Comparison of ENCODE assay signal across 9 cellular contexts in genomic region chr16:1965610-1966009, GRCh38. TPM values are rescaled to one million over a fixed set of nuclear protein-coding genes. Genes with fewer than 3 reads are reported as not detected.
DNase-seq lines count a peak whose midpoint lies in the region; ATAC-seq and TF ChIP-seq lines count a peak whose summit lies in the region.
"Had no signal": no experiment of that assay in that cellular context is flagged by ENCODE, and none has a peak within 500 bp of the region (broad histone marks: within the 10 kb centered on the region; RNA-seq: fewer than 3 reads in every experiment).

No MANE protein-coding gene starts in this region.

- DNase-seq in Caco-2 (no peak), OCI-LY7 (ENCODE audit: low spot score) (peak; percentile 33), endothelial cell (ENCODE audit: low spot score) (no peak), osteocyte (ENCODE audit: extremely low spot score, unreplicated experiment) (no peak), D341Med (ENCODE audit: low spot score) (no peak), NCI-H345 treated with DMSO at 0.1 percent for 48 hours (lab: John Stamatoyannopoulos, UW; ENCODE audit: unreplicated experiment) (no peak)
- no peak for DNase-seq in stimulated activated naive CD4-positive, alpha-beta T cell (lab: John Stamatoyannopoulos, UW)

- H3K4me1 Mint-ChIP-seq in Caco-2 (ENCODE audit: low read depth, unreplicated experiment) (peaks cover 19% of the 10 kb centered on the region), endothelial cell (ENCODE audit: unreplicated experiment) (peaks cover 22% of the 10 kb centered on the region), osteocyte (ENCODE audit: unreplicated experiment) (peaks cover 35% of the 10 kb centered on the region)

- H3K27ac Mint-ChIP-seq in Caco-2 (ENCODE audit: unreplicated experiment) (peak overlapping the region; percentile 96), endothelial cell (ENCODE audit: unreplicated experiment) (peak overlapping the region; percentile 94), osteocyte (ENCODE audit: unreplicated experiment) (peak overlapping the region; percentile 92)

- TSS peak; percentile 64 for BruUV-seq in Caco-2 (replicated peaks; lab: Mats Ljungman, UMichigan)
- TSS peak; percentile 84 for BruUV-seq in OCI-LY7 (replicated peaks; lab: Mats Ljungman, UMichigan)

- H3K4me3 ChIP-seq in Caco-2 (ENCODE audit: low read depth, low read length) (peak overlapping the region; percentile 83), OCI-LY7 (ENCODE audit: low read depth, low read length, poor library complexity, severe bottlenecking) (peak overlapping the region; percentile 82)

- H3K9me3 ChIP-seq in Caco-2 (no peaks in the 10 kb centered on the region), OCI-LY7 (ENCODE audit: low read length) (no peaks in the 10 kb centered on the region)

- H3K4me1 ChIP-seq in Caco-2: peaks cover 17% of the 10 kb centered on the region
- peaks cover 28% of the 10 kb centered on the region for H3K4me1 ChIP-seq in OCI-LY7 (ENCODE audit: insufficient read depth, low read length, poor library complexity, severe bottlenecking)

- H3K27me3 Mint-ChIP-seq in Caco-2 (ENCODE audit: insufficient read depth, unreplicated experiment) (no peaks in the 10 kb centered on the region), endothelial cell (ENCODE audit: unreplicated experiment) (peaks cover 3% of the 10 kb centered on the region), osteocyte (ENCODE audit: unreplicated experiment) (no peaks in the 10 kb centered on the region)

- peak overlapping the region; percentile 80 for H3K27ac ChIP-seq in OCI-LY7 (ENCODE audit: low read depth, low read length, poor library complexity, severe bottlenecking)

- peaks cover 48% of the 10 kb centered on the region for H3K79me2 ChIP-seq in OCI-LY7 (ENCODE audit: insufficient read depth, low read depth, low read length)

- peaks cover 14% of the 10 kb centered on the region for H4K20me1 ChIP-seq in OCI-LY7 (ENCODE audit: insufficient read depth, low read length)

- H3K4me3 Mint-ChIP-seq in Caco-2 (ENCODE audit: unreplicated experiment) (peak overlapping the region; percentile 76), endothelial cell (ENCODE audit: unreplicated experiment) (peak overlapping the region; percentile 95), osteocyte (ENCODE audit: unreplicated experiment) (peak overlapping the region; percentile 87)

- H3K36me3 ChIP-seq in Caco-2 (ENCODE audit: control insufficient read depth, insufficient read depth, low read length) (peaks cover 8% of the 10 kb centered on the region), OCI-LY7 (ENCODE audit: insufficient read depth, low read length) (peaks cover 61% of the 10 kb centered on the region)

- ATAC-seq in HG03045 (IDR thresholded peaks at IDR 0.05; ENCODE audit: unreplicated experiment): no peak

- H3K36me3 Mint-ChIP-seq in Caco-2 (ENCODE audit: insufficient read depth, unreplicated experiment) (peaks cover 54% of the 10 kb centered on the region), endothelial cell (ENCODE audit: low read depth, unreplicated experiment) (peaks cover 15% of the 10 kb centered on the region), osteocyte (ENCODE audit: unreplicated experiment) (peaks cover 14% of the 10 kb centered on the region)

- CTCF ChIA-PET in Caco-2 (lab: Charles Lee): interaction anchor here (1.1 kb wide), 1 partner anchor 24 kb away, joined by 3 read pairs; the partner anchor contains the start of gene SYNGR3
- CTCF ChIA-PET in OCI-LY7 (lab: Charles Lee; ENCODE audit: unreplicated experiment): no interaction called here

- H3K9me3 Mint-ChIP-seq in Caco-2 (ENCODE audit: unreplicated experiment): no peaks in the 10 kb centered on the region
- no peaks in the 10 kb centered on the region for H3K9me3 Mint-ChIP-seq in endothelial cell (ENCODE audit: unreplicated experiment)
- H3K9me3 Mint-ChIP-seq in osteocyte (ENCODE audit: unreplicated experiment): no peaks in the 10 kb centered on the region

- POLR2A ChIA-PET in Caco-2 (lab: Charles Lee): interaction anchor here (1.3 to 1.9 kb wide), 3 partner anchors 22 to 189 kb away, joined by 12 to 29 read pairs (median 19); partner anchors contain the start of genes MSRB1 and TRAF7
- POLR2A ChIA-PET in OCI-LY7 (lab: Charles Lee): interaction anchor here (1.6 kb wide), 1 partner anchor 23 kb away, joined by 5 read pairs; the partner anchor contains the start of gene SYNGR3

- H2AFZ ChIP-seq in OCI-LY7 (ENCODE audit: low read length): no peak overlapping the region

- H3K27me3 ChIP-seq in Caco-2 (replicated peaks; ENCODE audit: control insufficient read depth, insufficient read depth, low read length): no peaks in the 10 kb centered on the region

- peak overlapping the region; percentile 72 for H3K4me2 ChIP-seq in OCI-LY7 (ENCODE audit: low read length)

- no peaks in the 10 kb centered on the region for H3K9me2 ChIP-seq in OCI-LY7 (ENCODE audit: insufficient read depth, low read length)

- intact Hi-C loops in Caco-2 (cut with micrococcal nuclease; ENCODE audit: unreplicated experiment) (no loop called here), OCI-LY7 (cut with micrococcal nuclease; ENCODE audit: unreplicated experiment) (loop anchor here (2.0 kb wide), 1 partner anchor 27 kb away; no protein-coding TSS in a partner anchor)

- TF ChIP-seq CTCF in Caco-2 (IDR thresholded peaks at IDR 0.05; ENCODE audit: insufficient read depth in 1 of 2, low read depth in 1 of 2, low read length in 1 of 2, severe bottlenecking in 1 of 2, unreplicated experiment in 1 of 2): no peak
- no peak for TF ChIP-seq CTCF in OCI-LY7 (conservative IDR thresholded peaks at IDR 0.05; ENCODE audit: low read length)
- TF ChIP-seq CTCF in endothelial cell (IDR thresholded peaks at IDR 0.05; ENCODE audit: unreplicated experiment): no peak
- TF ChIP-seq CTCF in osteocyte (IDR thresholded peaks at IDR 0.05): no peak

RNA-seq across cellular contexts. Expression of gene RPS2, which starts 1.0 kb away (rescaled TPM):
- total RNA-seq in Caco-2 (2022): 2,961 and 3,006 TPM in 2 replicates
- 2,266 and 2,461 TPM in 2 replicates for total RNA-seq in OCI-LY7 (2014; rRNA removed; shearing (Covaris generic))
- total RNA-seq in OCI-LY7 (2022): 3,120 and 3,140 TPM in 2 replicates
- 3,223 TPM for total RNA-seq in endothelial cell (ENCODE audit: unreplicated experiment)
- total RNA-seq in osteocyte: 2,261 and 2,286 TPM in 2 replicates

RNA-seq across cellular contexts. Expression of gene RNF151, which starts 1.0 kb away (rescaled TPM):
- total RNA-seq in Caco-2 (2022) (not detected in 2 replicates), OCI-LY7 (2022) (not detected in 2 replicates), endothelial cell (ENCODE audit: unreplicated experiment) (not detected), osteocyte (0.46 TPM in 1 of 2 replicates, not detected in the other)
- not detected in 2 replicates for total RNA-seq in OCI-LY7 (2014; rRNA removed; shearing (Covaris generic))
- total RNA-seq: lung microvascular endothelial cell had no signal

RNA-seq across cellular contexts. Expression of gene TBL3, which starts 6.2 kb away (rescaled TPM):
- total RNA-seq in Caco-2 (2022) (34.7 and 36.6 TPM in 2 replicates), OCI-LY7 (2022) (44.3 and 49.9 TPM in 2 replicates), endothelial cell (ENCODE audit: unreplicated experiment) (25.0 TPM), osteocyte (29.9 and 32.0 TPM in 2 replicates)
- total RNA-seq in OCI-LY7 (2014; rRNA removed; shearing (Covaris generic)): 58.5 and 67.2 TPM in 2 replicates

RNA-seq across cellular contexts. Expression of gene NDUFB10, which starts 6.3 kb away (rescaled TPM):
- total RNA-seq in Caco-2 (2022): 128 and 132 TPM in 2 replicates
- 240 and 317 TPM in 2 replicates for total RNA-seq in OCI-LY7 (2014; rRNA removed; shearing (Covaris generic))
- 180 and 201 TPM in 2 replicates for total RNA-seq in OCI-LY7 (2022)
- total RNA-seq in endothelial cell (ENCODE audit: unreplicated experiment): 122 TPM
- total RNA-seq in osteocyte: 126 TPM in 2 replicates

RNA-seq across cellular contexts. Expression of gene RPL3L, which starts 11.1 kb away (rescaled TPM):
- total RNA-seq in Caco-2 (2022) (not detected in 2 replicates), OCI-LY7 (2022) (0.63 and 0.72 TPM in 2 replicates), endothelial cell (ENCODE audit: unreplicated experiment) (not detected), osteocyte (1.2 TPM in 1 of 2 replicates, not detected in the other)
- 0.35 TPM in 1 of 2 replicates, not detected in the other for total RNA-seq in OCI-LY7 (2014; rRNA removed; shearing (Covaris generic))
- total RNA-seq: lung microvascular endothelial cell had no signal
